Comparison of ENCODE assay signal across 1 cellular context in the genomic region with DNA sequence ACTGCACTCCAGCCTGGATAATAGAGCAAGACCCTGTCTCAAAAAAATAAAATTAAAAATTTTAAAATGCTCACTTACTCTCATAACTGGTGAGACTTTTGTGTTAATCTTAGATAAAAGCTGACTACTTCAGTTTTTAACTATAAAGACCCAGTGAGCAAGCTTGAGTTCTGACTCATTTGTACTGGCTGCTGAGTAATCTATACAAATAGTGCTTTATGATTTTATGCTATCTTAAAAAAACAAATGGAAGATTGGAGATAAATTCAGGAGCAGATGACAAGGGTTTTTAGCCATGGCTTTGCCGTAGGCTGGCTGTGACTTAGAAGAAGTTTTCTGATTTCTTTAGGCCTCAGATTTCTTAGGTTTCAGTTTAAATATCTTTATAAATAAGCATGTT.
TF ChIP-seq lines count a peak whose summit lies in the region.

No MANE protein-coding gene starts in this region.

TF ChIP-seq in HCT116, 20 proteins besides CTCF, POLR2A, EP300 and RAD21:
- TF ChIP-seq TCF7L2 (IDR thresholded peaks at IDR 0.05; ENCODE audit: borderline replicate concordance, extremely low read depth, insufficient read depth, insufficient read length) (no peak), EZH2 (IDR thresholded peaks at IDR 0.05) (no peak), CEBPB (IDR thresholded peaks at IDR 0.05; ENCODE audit: low read depth) (no peak), EGR1 (IDR thresholded peaks at IDR 0.05; ENCODE audit: low read depth) (no peak), YY1 (IDR thresholded peaks at IDR 0.05; ENCODE audit: extremely low read depth, insufficient replicate concordance, low read depth, low read length) (no peak), FOSL1 (IDR thresholded peaks at IDR 0.05; ENCODE audit: low read depth) (peak; percentile 32; the same call in 1 of the 2 replicates), SRF (IDR thresholded peaks at IDR 0.05; ENCODE audit: low read depth) (no peak)
- TF ChIP-seq, protein P1, sequence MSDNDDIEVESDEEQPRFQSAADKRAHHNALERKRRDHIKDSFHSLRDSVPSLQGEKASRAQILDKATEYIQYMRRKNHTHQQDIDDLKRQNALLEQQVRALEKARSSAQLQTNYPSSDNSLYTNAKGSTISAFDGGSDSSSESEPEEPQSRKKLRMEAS (IDR thresholded peaks at IDR 0.05), result no peak
- TF ChIP-seq, protein P2, sequence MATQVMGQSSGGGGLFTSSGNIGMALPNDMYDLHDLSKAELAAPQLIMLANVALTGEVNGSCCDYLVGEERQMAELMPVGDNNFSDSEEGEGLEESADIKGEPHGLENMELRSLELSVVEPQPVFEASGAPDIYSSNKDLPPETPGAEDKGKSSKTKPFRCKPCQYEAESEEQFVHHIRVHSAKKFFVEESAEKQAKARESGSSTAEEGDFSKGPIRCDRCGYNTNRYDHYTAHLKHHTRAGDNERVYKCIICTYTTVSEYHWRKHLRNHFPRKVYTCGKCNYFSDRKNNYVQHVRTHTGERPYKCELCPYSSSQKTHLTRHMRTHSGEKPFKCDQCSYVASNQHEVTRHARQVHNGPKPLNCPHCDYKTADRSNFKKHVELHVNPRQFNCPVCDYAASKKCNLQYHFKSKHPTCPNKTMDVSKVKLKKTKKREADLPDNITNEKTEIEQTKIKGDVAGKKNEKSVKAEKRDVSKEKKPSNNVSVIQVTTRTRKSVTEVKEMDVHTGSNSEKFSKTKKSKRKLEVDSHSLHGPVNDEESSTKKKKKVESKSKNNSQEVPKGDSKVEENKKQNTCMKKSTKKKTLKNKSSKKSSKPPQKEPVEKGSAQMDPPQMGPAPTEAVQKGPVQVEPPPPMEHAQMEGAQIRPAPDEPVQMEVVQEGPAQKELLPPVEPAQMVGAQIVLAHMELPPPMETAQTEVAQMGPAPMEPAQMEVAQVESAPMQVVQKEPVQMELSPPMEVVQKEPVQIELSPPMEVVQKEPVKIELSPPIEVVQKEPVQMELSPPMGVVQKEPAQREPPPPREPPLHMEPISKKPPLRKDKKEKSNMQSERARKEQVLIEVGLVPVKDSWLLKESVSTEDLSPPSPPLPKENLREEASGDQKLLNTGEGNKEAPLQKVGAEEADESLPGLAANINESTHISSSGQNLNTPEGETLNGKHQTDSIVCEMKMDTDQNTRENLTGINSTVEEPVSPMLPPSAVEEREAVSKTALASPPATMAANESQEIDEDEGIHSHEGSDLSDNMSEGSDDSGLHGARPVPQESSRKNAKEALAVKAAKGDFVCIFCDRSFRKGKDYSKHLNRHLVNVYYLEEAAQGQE (IDR thresholded peaks at IDR 0.05; ENCODE audit: low read depth), result no peak
